In genomic region chr4:174714393-174715211, GRCh38 we compare ENCODE assay signal across 8 cellular contexts.
DNase-seq lines count a peak whose midpoint lies in the region; ATAC-seq and TF ChIP-seq lines count a peak whose summit lies in the region.

No MANE protein-coding gene starts in this region.

- H3K27me3 ChIP-seq in NT2/D1 (ENCODE audit: insufficient read depth, insufficient read length) (no peaks in the 10 kb centered on the region), colonic mucosa (no peaks in the 10 kb centered on the region)

- peak; percentile 61 for TF ChIP-seq CTCF in colonic mucosa (IDR thresholded peaks at IDR 0.05)

- intact Hi-C loops in colonic mucosa (cut with DNase I): loop anchor here (5.0 kb wide), 2 partner anchors 77 to 352 kb away; no protein-coding TSS in a partner anchor

- ATAC-seq in GM19351 (IDR thresholded peaks at IDR 0.05; ENCODE audit: unreplicated experiment) (peak; percentile 96), HG03196 (IDR thresholded peaks at IDR 0.05; ENCODE audit: unreplicated experiment) (peak; percentile 96)

- peak; percentile 14 for DNase-seq in activated CD8-positive, alpha-beta memory T cell treated with anti-CD3 and anti-CD28 coated beads, Interleukin-2, amount 50 U/mL, for 4 hours
- DNase-seq in activated CD8-positive, alpha-beta memory T cell treated with anti-CD3 and anti-CD28 coated beads, Interleukin-2, amount 50 U/mL, for 48 hours: no peak
- DNase-seq in NT2/D1 (ENCODE audit: low read depth, low spot score) (peak; percentile 22), colonic mucosa (peak; percentile 25), midbrain (lab: John Stamatoyannopoulos, UW) (peak; percentile 20)
- no peak for DNase-seq in effector CD8-positive, alpha-beta T cell (lab: John Stamatoyannopoulos, UW)

- H3K4me3 ChIP-seq in NT2/D1 (ENCODE audit: insufficient read length, low read depth) (no peak overlapping the region), colonic mucosa (no peak overlapping the region)

- H3K9me3 ChIP-seq in NT2/D1 (ENCODE audit: insufficient read depth, low read length) (no peaks in the 10 kb centered on the region), colonic mucosa (no peaks in the 10 kb centered on the region)

- H3K36me3 ChIP-seq in NT2/D1 (ENCODE audit: insufficient read depth, insufficient read length, low read length) (no peaks in the 10 kb centered on the region), colonic mucosa (no peaks in the 10 kb centered on the region)

- no peak overlapping the region for H3K9ac ChIP-seq in NT2/D1 (ENCODE audit: insufficient read length, low read depth)
- no peak overlapping the region for H3K9ac ChIP-seq in colonic mucosa (ENCODE audit: low read depth in 2 of 2, low read length in 2 of 2)

- no peak overlapping the region for H3K27ac ChIP-seq in colonic mucosa

- no peaks in the 10 kb centered on the region for H3K4me1 ChIP-seq in NT2/D1 (ENCODE audit: insufficient read depth, insufficient read length)
- no peaks in the 10 kb centered on the region for H3K4me1 ChIP-seq in colonic mucosa

Comparison
In these comparisons a context has a peak if more than half of its experiments do, and no peak if none do; other contexts are left out.
1. DNase-seq: peak in activated CD8-positive, alpha-beta memory T cell treated with anti-CD3 and anti-CD28 coated beads, Interleukin-2, amount 50 U/mL, for 4 hours (single experiment), NT2/D1 (single experiment), colonic mucosa (single experiment) and midbrain (single experiment); none in activated CD8-positive, alpha-beta memory T cell treated with anti-CD3 and anti-CD28 coated beads, Interleukin-2, amount 50 U/mL, for 48 hours (single experiment) and effector CD8-positive, alpha-beta T cell (single experiment).